In genomic region chr7:27208998-27209397, GRCh38 we compare ENCODE assay signal across 19 cellular contexts. TPM values are rescaled to one million over a fixed set of nuclear protein-coding genes. Genes with fewer than 3 reads are reported as not detected.
DNase-seq lines count a peak whose midpoint lies in the region; ATAC-seq and TF ChIP-seq lines count a peak whose summit lies in the region.
"Had no signal": no experiment of that assay in that cellular context is flagged by ENCODE, and none has a peak within 500 bp of the region (broad histone marks: within the 10 kb centered on the region; RNA-seq: fewer than 3 reads in every experiment).

No MANE protein-coding gene starts in this region.

- peak overlapping the region; percentile 98 for H3K27ac ChIP-seq in VCaP
- H3K27ac ChIP-seq in transverse colon = peak overlapping the region in 3 of 4 donors; percentile 95 to 99 (median 98)
- H3K27ac ChIP-seq in lower lobe of right lung = no peak overlapping the region
- H3K27ac ChIP-seq: A549; BLaER1 treated with 17β-estradiol and CSF1 and Interleukin-3, amounts not matched to agents 10 nM and 100 nM; C4-2B had no signal

- intact Hi-C loops in transverse colon (cut with DNase I; ENCODE audit: low total_unique reads) = loop anchor here (10.0 kb wide), 1 partner anchor 366 kb away; no protein-coding TSS in a partner anchor
- intact Hi-C loops in lower lobe of right lung (cut with DNase I) = no loop called here

- H3K36me3 ChIP-seq in iPS-15b (ENCODE audit: control insufficient read depth, insufficient read depth, low read length) = no peaks in the 10 kb centered on the region
- no peaks in the 10 kb centered on the region for H3K36me3 ChIP-seq in transverse colon
- H3K36me3 ChIP-seq in lower lobe of right lung = no peaks in the 10 kb centered on the region
- H3K36me3 ChIP-seq: BLaER1 treated with 17β-estradiol and CSF1 and Interleukin-3, amounts not matched to agents 10 nM and 100 nM had no signal

- H3K4me3 ChIP-seq in iPS-15b (ENCODE audit: low read depth, low read length) (peak overlapping the region; percentile 1), transverse colon (no peak overlapping the region), lower lobe of right lung (no peak overlapping the region)
- H3K4me3 ChIP-seq: A549; BLaER1 treated with 17β-estradiol and CSF1 and Interleukin-3, amounts not matched to agents 10 nM and 100 nM had no signal

- no peak for TF ChIP-seq POLR2A in transverse colon (IDR thresholded peaks at IDR 0.05)

- no peak for ATAC-seq in lower lobe of right lung
- ATAC-seq: CD8-positive, alpha-beta T cell had no signal

- WGBS in transverse colon (ENCODE audit: low coverage in 1 of 2), 2 donors = 85 to 100% methylated on average over 1 to 4 of the region's 4 CpGs

- in situ Hi-C loops in transverse colon (cut with MboI; ENCODE audit: low pct_ligation_motif_present in 1 of 4, low pct_unique_long_range_greater_than_20kb in 1 of 4, low sequenced_read_pairs in 3 of 4) = loop anchor here (10.0 to 25.0 kb wide), 7 partner anchors 366 to 803 kb away; no protein-coding TSS in a partner anchor

- no peak for TF ChIP-seq EP300 in transverse colon (IDR thresholded peaks at IDR 0.05; ENCODE audit: low read depth)

- TF ChIP-seq CTCF in VCaP (conservative IDR thresholded peaks at IDR 0.05) (no peak), transverse colon (IDR thresholded peaks at IDR 0.05) (no peak), lower lobe of right lung (IDR thresholded peaks at IDR 0.05) (no peak)

- H3K4me1 ChIP-seq in iPS-15b (ENCODE audit: control insufficient read depth, insufficient read depth, low read length) = no peaks in the 10 kb centered on the region
- peaks cover 4 to 69% (median 44%) of the 10 kb centered on the region in 4 donors for H3K4me1 ChIP-seq in transverse colon
- peaks cover 35% of the 10 kb centered on the region for H3K4me1 ChIP-seq in lower lobe of right lung

- DNase-seq in transverse colon (no peak), superior temporal gyrus (ENCODE audit: extremely low spot score) (no peak), lower lobe of right lung (no peak), A172 (ENCODE audit: low spot score) (no peak)
- DNase-seq in stimulated activated CD4-positive, alpha-beta T cell treated with anti-CD3 and anti-CD28 coated beads, Interleukin-4, amount 100 ng/mL, for 1 hour = no peak
- DNase-seq: 8988T; AML-193; Caco-2; Calu3; CD4-positive, alpha-beta T cell; CD8-positive, alpha-beta T cell; DMS79 treated with DMSO at 0.1 percent for 48 hours; GF-D8 had no signal

- no peaks in the 10 kb centered on the region for H3K9me3 ChIP-seq in iPS-15b (ENCODE audit: control insufficient read depth, insufficient read depth, low read length)
- no peaks in the 10 kb centered on the region for H3K9me3 ChIP-seq in transverse colon
- H3K9me3 ChIP-seq in lower lobe of right lung = no peaks in the 10 kb centered on the region
- H3K9me3 ChIP-seq: A549, Caco-2 had no signal

- H3K9ac ChIP-seq in iPS-15b (ENCODE audit: low read depth, low read length) = no peak overlapping the region
- H3K9ac ChIP-seq: BLaER1 treated with 17β-estradiol and CSF1 and Interleukin-3, amounts not matched to agents 10 nM and 100 nM had no signal

- H3K27me3 ChIP-seq in iPS-15b (ENCODE audit: control insufficient read depth, insufficient read depth, low read length) (peaks cover 100% of the 10 kb centered on the region), transverse colon (peaks cover 96% of the 10 kb centered on the region), lower lobe of right lung (ENCODE audit: low read depth) (peaks cover 98% of the 10 kb centered on the region)

RNA-seq across cellular contexts. Expression of gene HOXA13, which starts 9.1 kb away (rescaled TPM):
- total RNA-seq in transverse colon = 10 to 100 TPM; 22.5 to 69.9 (median 38.7) TPM
- total RNA-seq in lower lobe of right lung = not detected
- total RNA-seq in A172 (2014; rRNA removed; shearing (Covaris generic)) = 3.2 and 4.7 TPM in 2 replicates
- total RNA-seq: B cell; CD4-positive, alpha-beta T cell; CD8-positive, alpha-beta T cell had no signal

RNA-seq across cellular contexts. Expression of gene HOXA11, which starts 24.0 kb away (rescaled TPM):
- total RNA-seq in transverse colon (10 to 100 TPM in 1 of 4 donors, 1 to 10 TPM in 3; 4.5 to 21.3 (median 7.7) TPM), lower lobe of right lung (not detected)
- total RNA-seq in A172 (2014; rRNA removed; shearing (Covaris generic)) = 1.2 TPM in 2 replicates
- total RNA-seq: B cell; CD4-positive, alpha-beta T cell; CD8-positive, alpha-beta T cell had no signal

RNA-seq across cellular contexts. Expression of gene EVX1, which starts 33.6 kb away (rescaled TPM):
- 10 to 100 TPM in 1 of 4 donors, 1 to 10 TPM in 2, not detected in 1; 1.4 to 17.2 (median 3.4) TPM for total RNA-seq in transverse colon
- not detected for total RNA-seq in lower lobe of right lung
- not detected in 2 replicates for total RNA-seq in A172 (2014; rRNA removed; shearing (Covaris generic))
- total RNA-seq: B cell, Caco-2, Calu3 had no signal

RNA-seq across cellular contexts. Expression of gene HOXA10, which starts 34.9 kb away (rescaled TPM):
- 10 to 100 TPM; 19.8 to 68.9 (median 36.4) TPM for total RNA-seq in transverse colon
- total RNA-seq in lower lobe of right lung = 0.38 TPM
- 26.4 and 30.7 TPM in 2 replicates for total RNA-seq in A172 (2014; rRNA removed; shearing (Covaris generic))
- total RNA-seq: B cell; CD4-positive, alpha-beta T cell; CD8-positive, alpha-beta T cell had no signal

RNA-seq across cellular contexts. Expression of gene HOXA9, which starts 43.7 kb away (rescaled TPM):
- total RNA-seq in transverse colon = 100 to 1,000 TPM in 1 of 4 donors, 10 to 100 TPM in 3; 19.5 to 130 (median 50.6) TPM
- total RNA-seq in lower lobe of right lung = 1.7 TPM
- 74.8 and 88.6 TPM in 2 replicates for total RNA-seq in A172 (2014; rRNA removed; shearing (Covaris generic))
- total RNA-seq: B cell; CD4-positive, alpha-beta T cell; CD8-positive, alpha-beta T cell had no signal
